1 cellular context compared by ENCODE assay signal in the genomic region with DNA sequence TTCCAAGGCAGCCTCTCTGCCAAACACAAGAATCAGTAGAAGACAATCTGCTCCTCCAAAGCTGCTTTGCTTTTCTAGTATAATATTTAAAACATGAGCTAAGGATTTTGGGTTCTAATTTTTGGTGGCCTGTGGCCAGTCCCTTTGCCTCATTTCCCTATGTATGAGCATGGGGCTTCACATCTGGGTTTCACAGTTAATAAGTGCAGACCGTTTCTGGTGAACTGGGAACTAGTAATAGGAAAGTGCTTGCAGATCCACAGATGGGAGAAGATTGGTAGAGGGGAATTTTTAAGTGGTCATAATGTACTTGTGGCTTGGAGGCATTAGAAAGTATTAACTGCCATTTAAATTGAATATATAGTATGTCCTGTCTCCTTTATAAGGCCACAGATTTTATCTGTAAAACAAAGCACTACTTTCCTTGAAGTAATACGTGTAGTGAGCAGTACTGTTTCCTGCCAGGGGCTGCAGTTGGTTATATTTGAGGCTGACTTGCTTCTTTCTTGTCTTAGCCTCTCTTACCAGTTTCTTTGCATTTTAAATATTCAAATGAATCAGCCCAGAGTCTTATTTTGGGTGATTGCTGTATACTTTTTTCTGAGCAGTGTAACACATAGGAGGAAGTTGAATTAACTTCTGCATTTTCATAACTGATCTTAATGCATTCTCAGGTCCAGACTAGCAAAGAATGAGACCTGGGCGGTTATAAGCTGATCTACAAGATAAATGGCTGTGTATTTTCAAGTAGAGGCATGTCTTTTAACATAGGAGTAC.
TF ChIP-seq lines count a peak whose summit lies in the region.

No MANE protein-coding gene starts in this region.

TF ChIP-seq in GM12878, 131 proteins besides CTCF, POLR2A, EP300 and RAD21 (continues in another document):
- TF ChIP-seq KDM1A (IDR thresholded peaks at IDR 0.05; ENCODE audit: borderline replicate concordance) (no peak), HDAC6 (IDR thresholded peaks at IDR 0.05; ENCODE audit: unreplicated experiment) (no peak), NFXL1 (IDR thresholded peaks at IDR 0.05; ENCODE audit: borderline replicate concordance) (no peak), GATAD2B (conservative IDR thresholded peaks at IDR 0.05; ENCODE audit: low read depth) (no peak), SREBF1 (IDR thresholded peaks at IDR 0.05; ENCODE audit: low read length) (no peak), MYB (IDR thresholded peaks at IDR 0.05; ENCODE audit: borderline replicate concordance, low read depth, low read length) (no peak), POLR2AphosphoS2 (IDR thresholded peaks at IDR 0.05; ENCODE audit: low read depth, low read length) (no peak), NFIC (IDR thresholded peaks at IDR 0.05; ENCODE audit: low read depth, low read length) (peak; percentile 35), ZNF207 (IDR thresholded peaks at IDR 0.05; ENCODE audit: borderline replicate concordance) (no peak), JUND (IDR thresholded peaks at IDR 0.05; ENCODE audit: low read depth, low read length) (no peak), NRF1 (conservative IDR thresholded peaks at IDR 0.05; ENCODE audit: low read depth, low read length) (no peak), CEBPB (IDR thresholded peaks at IDR 0.05; ENCODE audit: borderline replicate concordance in 1 of 2, low read depth in 2 of 2, low read length in 2 of 2) (no peak), IRF4 (IDR thresholded peaks at IDR 0.05; ENCODE audit: low read depth, low read length) (no peak), BACH1 (IDR thresholded peaks at IDR 0.05; ENCODE audit: borderline replicate concordance) (no peak), TBL1XR1 (IDR thresholded peaks at IDR 0.05; ENCODE audit: low read depth, low read length) (no peak), POU2F2 (IDR thresholded peaks at IDR 0.05; ENCODE audit: borderline replicate concordance, low read depth, low read length) (peak; percentile 95), YY1 (IDR thresholded peaks at IDR 0.05; ENCODE audit: low read depth, low read length) (no peak), ZSCAN29 (IDR thresholded peaks at IDR 0.05) (no peak), TCF12 (IDR thresholded peaks at IDR 0.05; ENCODE audit: low read depth, low read length) (no peak), MXI1 (IDR thresholded peaks at IDR 0.05; ENCODE audit: low read depth, low read length) (peak; percentile 54; the same call in 1 of the 2 replicates), SUPT20H (IDR thresholded peaks at IDR 0.05; ENCODE audit: borderline replicate concordance, control insufficient read depth, low read depth, low read length) (no peak), EED (IDR thresholded peaks at IDR 0.05; ENCODE audit: low read depth) (no peak), TCF7 (IDR thresholded peaks at IDR 0.05; ENCODE audit: borderline replicate concordance) (peak; percentile 2; the same call in 1 of the 2 replicates), SIX5 (IDR thresholded peaks at IDR 0.05; ENCODE audit: low read depth, low read length, severe bottlenecking) (no peak), MEF2B (IDR thresholded peaks at IDR 0.05; ENCODE audit: partially characterized antibody, poor library complexity, severe bottlenecking) (peak; percentile 13), HDAC2 (IDR thresholded peaks at IDR 0.05) (no peak)
- TF ChIP-seq, protein P1, sequence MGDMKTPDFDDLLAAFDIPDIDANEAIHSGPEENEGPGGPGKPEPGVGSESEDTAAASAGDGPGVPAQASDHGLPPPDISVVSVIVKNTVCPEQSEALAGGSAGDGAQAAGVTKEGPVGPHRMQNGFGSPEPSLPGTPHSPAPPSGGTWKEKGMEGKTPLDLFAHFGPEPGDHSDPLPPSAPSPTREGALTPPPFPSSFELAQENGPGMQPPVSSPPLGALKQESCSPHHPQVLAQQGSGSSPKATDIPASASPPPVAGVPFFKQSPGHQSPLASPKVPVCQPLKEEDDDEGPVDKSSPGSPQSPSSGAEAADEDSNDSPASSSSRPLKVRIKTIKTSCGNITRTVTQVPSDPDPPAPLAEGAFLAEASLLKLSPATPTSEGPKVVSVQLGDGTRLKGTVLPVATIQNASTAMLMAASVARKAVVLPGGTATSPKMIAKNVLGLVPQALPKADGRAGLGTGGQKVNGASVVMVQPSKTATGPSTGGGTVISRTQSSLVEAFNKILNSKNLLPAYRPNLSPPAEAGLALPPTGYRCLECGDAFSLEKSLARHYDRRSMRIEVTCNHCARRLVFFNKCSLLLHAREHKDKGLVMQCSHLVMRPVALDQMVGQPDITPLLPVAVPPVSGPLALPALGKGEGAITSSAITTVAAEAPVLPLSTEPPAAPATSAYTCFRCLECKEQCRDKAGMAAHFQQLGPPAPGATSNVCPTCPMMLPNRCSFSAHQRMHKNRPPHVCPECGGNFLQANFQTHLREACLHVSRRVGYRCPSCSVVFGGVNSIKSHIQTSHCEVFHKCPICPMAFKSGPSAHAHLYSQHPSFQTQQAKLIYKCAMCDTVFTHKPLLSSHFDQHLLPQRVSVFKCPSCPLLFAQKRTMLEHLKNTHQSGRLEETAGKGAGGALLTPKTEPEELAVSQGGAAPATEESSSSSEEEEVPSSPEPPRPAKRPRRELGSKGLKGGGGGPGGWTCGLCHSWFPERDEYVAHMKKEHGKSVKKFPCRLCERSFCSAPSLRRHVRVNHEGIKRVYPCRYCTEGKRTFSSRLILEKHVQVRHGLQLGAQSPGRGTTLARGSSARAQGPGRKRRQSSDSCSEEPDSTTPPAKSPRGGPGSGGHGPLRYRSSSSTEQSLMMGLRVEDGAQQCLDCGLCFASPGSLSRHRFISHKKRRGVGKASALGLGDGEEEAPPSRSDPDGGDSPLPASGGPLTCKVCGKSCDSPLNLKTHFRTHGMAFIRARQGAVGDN (IDR thresholded peaks at IDR 0.05), result no peak
- TF ChIP-seq, protein P2, sequence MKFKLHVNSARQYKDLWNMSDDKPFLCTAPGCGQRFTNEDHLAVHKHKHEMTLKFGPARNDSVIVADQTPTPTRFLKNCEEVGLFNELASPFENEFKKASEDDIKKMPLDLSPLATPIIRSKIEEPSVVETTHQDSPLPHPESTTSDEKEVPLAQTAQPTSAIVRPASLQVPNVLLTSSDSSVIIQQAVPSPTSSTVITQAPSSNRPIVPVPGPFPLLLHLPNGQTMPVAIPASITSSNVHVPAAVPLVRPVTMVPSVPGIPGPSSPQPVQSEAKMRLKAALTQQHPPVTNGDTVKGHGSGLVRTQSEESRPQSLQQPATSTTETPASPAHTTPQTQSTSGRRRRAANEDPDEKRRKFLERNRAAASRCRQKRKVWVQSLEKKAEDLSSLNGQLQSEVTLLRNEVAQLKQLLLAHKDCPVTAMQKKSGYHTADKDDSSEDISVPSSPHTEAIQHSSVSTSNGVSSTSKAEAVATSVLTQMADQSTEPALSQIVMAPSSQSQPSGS (IDR thresholded peaks at IDR 0.05; ENCODE audit: low read length), result peak; percentile 32; the same call in 1 of the 2 replicates
- TF ChIP-seq, protein P3, sequence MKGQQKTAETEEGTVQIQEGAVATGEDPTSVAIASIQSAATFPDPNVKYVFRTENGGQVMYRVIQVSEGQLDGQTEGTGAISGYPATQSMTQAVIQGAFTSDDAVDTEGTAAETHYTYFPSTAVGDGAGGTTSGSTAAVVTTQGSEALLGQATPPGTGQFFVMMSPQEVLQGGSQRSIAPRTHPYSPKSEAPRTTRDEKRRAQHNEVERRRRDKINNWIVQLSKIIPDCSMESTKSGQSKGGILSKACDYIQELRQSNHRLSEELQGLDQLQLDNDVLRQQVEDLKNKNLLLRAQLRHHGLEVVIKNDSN (IDR thresholded peaks at IDR 0.05; ENCODE audit: borderline replicate concordance, extremely low read length, insufficient read depth, low read depth, low read length), result no peak
- TF ChIP-seq, protein P4, sequence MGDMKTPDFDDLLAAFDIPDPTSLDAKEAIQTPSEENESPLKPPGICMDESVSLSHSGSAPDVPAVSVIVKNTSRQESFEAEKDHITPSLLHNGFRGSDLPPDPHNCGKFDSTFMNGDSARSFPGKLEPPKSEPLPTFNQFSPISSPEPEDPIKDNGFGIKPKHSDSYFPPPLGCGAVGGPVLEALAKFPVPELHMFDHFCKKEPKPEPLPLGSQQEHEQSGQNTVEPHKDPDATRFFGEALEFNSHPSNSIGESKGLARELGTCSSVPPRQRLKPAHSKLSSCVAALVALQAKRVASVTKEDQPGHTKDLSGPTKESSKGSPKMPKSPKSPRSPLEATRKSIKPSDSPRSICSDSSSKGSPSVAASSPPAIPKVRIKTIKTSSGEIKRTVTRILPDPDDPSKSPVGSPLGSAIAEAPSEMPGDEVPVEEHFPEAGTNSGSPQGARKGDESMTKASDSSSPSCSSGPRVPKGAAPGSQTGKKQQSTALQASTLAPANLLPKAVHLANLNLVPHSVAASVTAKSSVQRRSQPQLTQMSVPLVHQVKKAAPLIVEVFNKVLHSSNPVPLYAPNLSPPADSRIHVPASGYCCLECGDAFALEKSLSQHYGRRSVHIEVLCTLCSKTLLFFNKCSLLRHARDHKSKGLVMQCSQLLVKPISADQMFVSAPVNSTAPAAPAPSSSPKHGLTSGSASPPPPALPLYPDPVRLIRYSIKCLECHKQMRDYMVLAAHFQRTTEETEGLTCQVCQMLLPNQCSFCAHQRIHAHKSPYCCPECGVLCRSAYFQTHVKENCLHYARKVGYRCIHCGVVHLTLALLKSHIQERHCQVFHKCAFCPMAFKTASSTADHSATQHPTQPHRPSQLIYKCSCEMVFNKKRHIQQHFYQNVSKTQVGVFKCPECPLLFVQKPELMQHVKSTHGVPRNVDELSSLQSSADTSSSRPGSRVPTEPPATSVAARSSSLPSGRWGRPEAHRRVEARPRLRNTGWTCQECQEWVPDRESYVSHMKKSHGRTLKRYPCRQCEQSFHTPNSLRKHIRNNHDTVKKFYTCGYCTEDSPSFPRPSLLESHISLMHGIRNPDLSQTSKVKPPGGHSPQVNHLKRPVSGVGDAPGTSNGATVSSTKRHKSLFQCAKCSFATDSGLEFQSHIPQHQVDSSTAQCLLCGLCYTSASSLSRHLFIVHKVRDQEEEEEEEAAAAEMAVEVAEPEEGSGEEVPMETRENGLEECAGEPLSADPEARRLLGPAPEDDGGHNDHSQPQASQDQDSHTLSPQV (IDR thresholded peaks at IDR 0.05), result no peak
- TF ChIP-seq, protein P5, sequence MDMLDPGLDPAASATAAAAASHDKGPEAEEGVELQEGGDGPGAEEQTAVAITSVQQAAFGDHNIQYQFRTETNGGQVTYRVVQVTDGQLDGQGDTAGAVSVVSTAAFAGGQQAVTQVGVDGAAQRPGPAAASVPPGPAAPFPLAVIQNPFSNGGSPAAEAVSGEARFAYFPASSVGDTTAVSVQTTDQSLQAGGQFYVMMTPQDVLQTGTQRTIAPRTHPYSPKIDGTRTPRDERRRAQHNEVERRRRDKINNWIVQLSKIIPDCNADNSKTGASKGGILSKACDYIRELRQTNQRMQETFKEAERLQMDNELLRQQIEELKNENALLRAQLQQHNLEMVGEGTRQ (IDR thresholded peaks at IDR 0.05; ENCODE audit: borderline replicate concordance, low read depth, low read length), result no peak
- TF ChIP-seq, protein P6, sequence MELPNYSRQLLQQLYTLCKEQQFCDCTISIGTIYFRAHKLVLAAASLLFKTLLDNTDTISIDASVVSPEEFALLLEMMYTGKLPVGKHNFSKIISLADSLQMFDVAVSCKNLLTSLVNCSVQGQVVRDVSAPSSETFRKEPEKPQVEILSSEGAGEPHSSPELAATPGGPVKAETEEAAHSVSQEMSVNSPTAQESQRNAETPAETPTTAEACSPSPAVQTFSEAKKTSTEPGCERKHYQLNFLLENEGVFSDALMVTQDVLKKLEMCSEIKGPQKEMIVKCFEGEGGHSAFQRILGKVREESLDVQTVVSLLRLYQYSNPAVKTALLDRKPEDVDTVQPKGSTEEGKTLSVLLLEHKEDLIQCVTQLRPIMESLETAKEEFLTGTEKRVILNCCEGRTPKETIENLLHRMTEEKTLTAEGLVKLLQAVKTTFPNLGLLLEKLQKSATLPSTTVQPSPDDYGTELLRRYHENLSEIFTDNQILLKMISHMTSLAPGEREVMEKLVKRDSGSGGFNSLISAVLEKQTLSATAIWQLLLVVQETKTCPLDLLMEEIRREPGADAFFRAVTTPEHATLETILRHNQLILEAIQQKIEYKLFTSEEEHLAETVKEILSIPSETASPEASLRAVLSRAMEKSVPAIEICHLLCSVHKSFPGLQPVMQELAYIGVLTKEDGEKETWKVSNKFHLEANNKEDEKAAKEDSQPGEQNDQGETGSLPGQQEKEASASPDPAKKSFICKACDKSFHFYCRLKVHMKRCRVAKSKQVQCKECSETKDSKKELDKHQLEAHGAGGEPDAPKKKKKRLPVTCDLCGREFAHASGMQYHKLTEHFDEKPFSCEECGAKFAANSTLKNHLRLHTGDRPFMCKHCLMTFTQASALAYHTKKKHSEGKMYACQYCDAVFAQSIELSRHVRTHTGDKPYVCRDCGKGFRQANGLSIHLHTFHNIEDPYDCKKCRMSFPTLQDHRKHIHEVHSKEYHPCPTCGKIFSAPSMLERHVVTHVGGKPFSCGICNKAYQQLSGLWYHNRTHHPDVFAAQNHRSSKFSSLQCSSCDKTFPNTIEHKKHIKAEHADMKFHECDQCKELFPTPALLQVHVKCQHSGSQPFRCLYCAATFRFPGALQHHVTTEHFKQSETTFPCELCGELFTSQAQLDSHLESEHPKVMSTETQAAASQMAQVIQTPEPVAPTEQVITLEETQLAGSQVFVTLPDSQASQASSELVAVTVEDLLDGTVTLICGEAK (IDR thresholded peaks at IDR 0.05; ENCODE audit: borderline replicate concordance), result no peak
- TF ChIP-seq, protein P7, sequence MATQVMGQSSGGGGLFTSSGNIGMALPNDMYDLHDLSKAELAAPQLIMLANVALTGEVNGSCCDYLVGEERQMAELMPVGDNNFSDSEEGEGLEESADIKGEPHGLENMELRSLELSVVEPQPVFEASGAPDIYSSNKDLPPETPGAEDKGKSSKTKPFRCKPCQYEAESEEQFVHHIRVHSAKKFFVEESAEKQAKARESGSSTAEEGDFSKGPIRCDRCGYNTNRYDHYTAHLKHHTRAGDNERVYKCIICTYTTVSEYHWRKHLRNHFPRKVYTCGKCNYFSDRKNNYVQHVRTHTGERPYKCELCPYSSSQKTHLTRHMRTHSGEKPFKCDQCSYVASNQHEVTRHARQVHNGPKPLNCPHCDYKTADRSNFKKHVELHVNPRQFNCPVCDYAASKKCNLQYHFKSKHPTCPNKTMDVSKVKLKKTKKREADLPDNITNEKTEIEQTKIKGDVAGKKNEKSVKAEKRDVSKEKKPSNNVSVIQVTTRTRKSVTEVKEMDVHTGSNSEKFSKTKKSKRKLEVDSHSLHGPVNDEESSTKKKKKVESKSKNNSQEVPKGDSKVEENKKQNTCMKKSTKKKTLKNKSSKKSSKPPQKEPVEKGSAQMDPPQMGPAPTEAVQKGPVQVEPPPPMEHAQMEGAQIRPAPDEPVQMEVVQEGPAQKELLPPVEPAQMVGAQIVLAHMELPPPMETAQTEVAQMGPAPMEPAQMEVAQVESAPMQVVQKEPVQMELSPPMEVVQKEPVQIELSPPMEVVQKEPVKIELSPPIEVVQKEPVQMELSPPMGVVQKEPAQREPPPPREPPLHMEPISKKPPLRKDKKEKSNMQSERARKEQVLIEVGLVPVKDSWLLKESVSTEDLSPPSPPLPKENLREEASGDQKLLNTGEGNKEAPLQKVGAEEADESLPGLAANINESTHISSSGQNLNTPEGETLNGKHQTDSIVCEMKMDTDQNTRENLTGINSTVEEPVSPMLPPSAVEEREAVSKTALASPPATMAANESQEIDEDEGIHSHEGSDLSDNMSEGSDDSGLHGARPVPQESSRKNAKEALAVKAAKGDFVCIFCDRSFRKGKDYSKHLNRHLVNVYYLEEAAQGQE (IDR thresholded peaks at IDR 0.05; ENCODE audit: low read depth, low read length), result no peak
